Comparison of ENCODE assay signal across 1 cellular context in genomic region chr17:51054748-51055147, GRCh38.
TF ChIP-seq lines count a peak whose summit lies in the region.

No MANE protein-coding gene starts in this region.

TF ChIP-seq in GM12878, 131 proteins besides CTCF, POLR2A, EP300 and RAD21 (continued from another document):
- TF ChIP-seq ZNF687 (IDR thresholded peaks at IDR 0.05) (no peak), CHD1 (IDR thresholded peaks at IDR 0.05; ENCODE audit: low read depth, low read length) (no peak)
TF ChIP-seq in GM12878: peak in this region for 14.
